ENCODE assay signal across 8 cellular contexts in the genomic region with DNA sequence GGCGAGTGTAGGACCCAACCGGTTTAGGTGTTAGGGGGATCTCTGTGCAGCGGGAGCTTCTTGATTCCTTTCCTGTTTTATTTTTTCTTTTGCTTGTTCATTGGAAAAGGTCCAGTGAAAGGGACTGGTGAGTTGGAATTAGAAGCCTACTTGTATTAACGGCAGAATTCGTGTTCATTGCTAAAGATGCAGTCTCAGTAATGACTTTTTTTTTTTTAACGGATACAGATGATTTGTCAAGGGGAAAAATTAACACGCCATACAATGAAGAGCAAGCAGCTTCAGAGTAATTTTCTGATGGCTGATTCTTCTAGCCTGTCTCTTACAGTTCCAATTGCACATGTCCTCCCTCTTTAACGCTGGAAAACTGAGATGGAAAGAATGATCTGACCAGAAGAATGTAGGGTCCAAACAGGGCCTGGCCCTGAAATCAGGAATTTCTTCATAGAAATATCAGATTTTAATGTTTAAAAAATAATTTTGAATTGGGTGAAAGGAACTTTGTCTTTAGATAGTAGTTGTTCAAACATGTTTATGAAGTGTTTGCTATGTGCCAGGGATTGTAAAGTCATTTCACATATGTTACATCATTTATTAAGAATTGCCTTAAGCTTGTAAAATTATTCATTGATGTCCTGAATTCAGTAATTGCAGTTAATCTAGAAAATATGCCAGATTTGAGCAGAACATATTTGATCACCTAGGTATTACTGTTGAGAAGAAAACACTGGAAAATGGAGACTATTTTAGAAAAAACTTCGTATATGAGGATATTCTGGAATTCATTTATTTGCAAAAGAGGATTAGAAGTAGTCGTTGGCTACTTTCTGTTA. TPM values are rescaled to one million over a fixed set of nuclear protein-coding genes. Genes with fewer than 3 reads are reported as not detected.
A peak's percentile ranks its signal among the peaks of the same experiment; 100 is the strongest.
DNase-seq lines count a peak whose midpoint lies in the region; ATAC-seq and TF ChIP-seq lines count a peak whose summit lies in the region.

No MANE protein-coding gene starts in this region.

- H3K4me1 ChIP-seq in CD4-positive, CD25-positive, alpha-beta regulatory T cell (ENCODE audit: control insufficient read depth, insufficient read depth, low read length, poor library complexity, severe bottlenecking): peaks cover 29% of the 10 kb centered on the region
- peaks cover 0 to 38% (median 33%) of the 10 kb centered on the region in 5 donors for H3K4me1 ChIP-seq in subcutaneous abdominal adipose tissue (ENCODE audit: control insufficient read depth in 5 of 5, insufficient read depth in 5 of 5, low read length in 5 of 5)

- H3K9me3 Mint-ChIP-seq in CD4-positive, CD25-positive, alpha-beta regulatory T cell: peaks cover 0 to 1% (median 0%) of the 10 kb centered on the region in 7 donors

- H3K27me3 ChIP-seq in CD4-positive, CD25-positive, alpha-beta regulatory T cell (ENCODE audit: control insufficient read depth, insufficient read depth, low read length): no peaks in the 10 kb centered on the region
- H3K27me3 ChIP-seq in kidney epithelial cell (ENCODE audit: control insufficient read depth, insufficient read depth, low read length) (no peaks in the 10 kb centered on the region), subcutaneous abdominal adipose tissue (ENCODE audit: control insufficient read depth in 5 of 5, insufficient read depth in 4 of 5, low read length in 5 of 5) (no peaks in the 10 kb centered on the region)

- in situ Hi-C loops in astrocyte of the cerebellum (cut with HindIII; ENCODE audit: low sequenced_read_pairs): no loop called here

- no peaks in the 10 kb centered on the region for H3K27me3 Mint-ChIP-seq in CD4-positive, CD25-positive, alpha-beta regulatory T cell

- no peak for ATAC-seq in CD4-positive, CD25-positive, alpha-beta regulatory T cell (ENCODE audit: low read depth in 2 of 2)
- ATAC-seq in GM18861 (IDR thresholded peaks at IDR 0.05; ENCODE audit: unreplicated experiment): no peak
- ATAC-seq in GM18868 (IDR thresholded peaks at IDR 0.05; ENCODE audit: unreplicated experiment): no peak

- peak overlapping the region; percentile 92 to 96 (median 96) for H3K27ac Mint-ChIP-seq in CD4-positive, CD25-positive, alpha-beta regulatory T cell

- H3K9ac ChIP-seq in subcutaneous abdominal adipose tissue (ENCODE audit: low read length in 5 of 5): peak overlapping the region; percentile 88 to 98 (median 94)

- H3K4me3 ChIP-seq in CD4-positive, CD25-positive, alpha-beta regulatory T cell (ENCODE audit: low read depth, low read length): peak overlapping the region; percentile 93
- H3K4me3 ChIP-seq in Jurkat, Clone E6-1 (ENCODE audit: low read length): peak overlapping the region; percentile 90
- H3K4me3 ChIP-seq in astrocyte of the cerebellum (ENCODE audit: low read depth, low read length) (peak overlapping the region; percentile 94), kidney epithelial cell (ENCODE audit: low read depth, low read length) (peak overlapping the region; percentile 66), subcutaneous abdominal adipose tissue (ENCODE audit: low read depth in 1 of 5, low read length in 5 of 5) (peak overlapping the region; percentile 71 to 97 (median 85))

- H3K4me1 Mint-ChIP-seq in CD4-positive, CD25-positive, alpha-beta regulatory T cell: peaks cover 25 to 48% (median 34%) of the 10 kb centered on the region in 4 donors

- H3K9me3 ChIP-seq in CD4-positive, CD25-positive, alpha-beta regulatory T cell (ENCODE audit: control insufficient read depth in 2 of 2, low read length in 2 of 2): no peaks in the 10 kb centered on the region
- no peaks in the 10 kb centered on the region for H3K9me3 ChIP-seq in subcutaneous abdominal adipose tissue (ENCODE audit: control insufficient read depth in 5 of 5, low read length in 5 of 5)

- peak overlapping the region; percentile 90 to 99 (median 93) for H3K4me3 Mint-ChIP-seq in CD4-positive, CD25-positive, alpha-beta regulatory T cell

- H3K36me3 ChIP-seq in CD4-positive, CD25-positive, alpha-beta regulatory T cell (ENCODE audit: control insufficient read depth, insufficient read depth, low read length): no peaks in the 10 kb centered on the region
- no peaks in the 10 kb centered on the region for H3K36me3 ChIP-seq in kidney epithelial cell (ENCODE audit: control insufficient read depth, insufficient read depth, low read length)
- H3K36me3 ChIP-seq in subcutaneous abdominal adipose tissue (ENCODE audit: control insufficient read depth in 5 of 5, insufficient read depth in 5 of 5, low read length in 5 of 5): no peaks in the 10 kb centered on the region

- peak overlapping the region; percentile 80 for H3K27ac ChIP-seq in CD4-positive, CD25-positive, alpha-beta regulatory T cell (ENCODE audit: insufficient read depth, low read length, poor library complexity, severe bottlenecking)
- H3K27ac ChIP-seq in subcutaneous abdominal adipose tissue (ENCODE audit: low read depth, low read length): peak overlapping the region; percentile 95

- peak in 1 of 3 donors; percentile 41 for DNase-seq in CD4-positive, CD25-positive, alpha-beta regulatory T cell
- DNase-seq in Jurkat, Clone E6-1 (ENCODE audit: low read depth, low spot score): peak; percentile 28
- DNase-seq in astrocyte of the cerebellum (ENCODE audit: low read depth) (no peak), kidney epithelial cell (ENCODE audit: low read depth) (no peak), NCI-H226 (no peak)

- no peaks in the 10 kb centered on the region for H3K36me3 Mint-ChIP-seq in CD4-positive, CD25-positive, alpha-beta regulatory T cell

- TF ChIP-seq CTCF in astrocyte of the cerebellum (IDR thresholded peaks at IDR 0.05; ENCODE audit: low read depth, low read length, missing control alignments) (no peak), kidney epithelial cell (IDR thresholded peaks at IDR 0.05; ENCODE audit: insufficient read depth, low read length, poor library complexity, severe bottlenecking) (no peak)

RNA-seq across cellular contexts. Expression of a gene that starts 1.4 kb away (rescaled TPM):
- total RNA-seq in CD4-positive, CD25-positive, alpha-beta regulatory T cell: 49.4 TPM
- 10 to 100 TPM in 2 of 4 donors, 1 to 10 TPM in 2; 8.2 to 15.9 (median 10.4) TPM for polyA plus RNA-seq in CD4-positive, CD25-positive, alpha-beta regulatory T cell
- 33.9 TPM for polyA plus RNA-seq in Jurkat, Clone E6-1 (2012; ENCODE audit: insufficient read depth, insufficient read length)
- 56.4 and 67.2 TPM in 2 replicates for total RNA-seq in kidney epithelial cell

RNA-seq across cellular contexts. Expression of a gene that starts 48.9 kb away (rescaled TPM):
- total RNA-seq in CD4-positive, CD25-positive, alpha-beta regulatory T cell: 12.5 TPM
- 10 to 100 TPM; 16.5 to 23.9 (median 21.3) TPM for polyA plus RNA-seq in CD4-positive, CD25-positive, alpha-beta regulatory T cell
- 48.9 TPM for polyA plus RNA-seq in Jurkat, Clone E6-1 (2012; ENCODE audit: insufficient read depth, insufficient read length)
- total RNA-seq in kidney epithelial cell: 17.0 and 19.9 TPM in 2 replicates
